5 cellular contexts compared by ENCODE assay signal in genomic region chr11:16536513-16536912, GRCh38.
"Had no signal": no experiment of that assay in that cellular context is flagged by ENCODE, and none has a peak within 500 bp of the region (broad histone marks: within the 10 kb centered on the region; RNA-seq: fewer than 3 reads in every experiment).

No MANE protein-coding gene starts in this region.

- H2AFZ ChIP-seq: GM23248 had no signal

- H3K4me3 ChIP-seq: GM23248, K562 had no signal

- H3K9ac ChIP-seq: GM23248 had no signal

- H3K27ac ChIP-seq: GM23248 had no signal

- ATAC-seq: K562 had no signal

- H3K27ac Mint-ChIP-seq: H9 had no signal

- H3K4me1 Mint-ChIP-seq: H9 had no signal

- H3K4me3 Mint-ChIP-seq: H9 had no signal

- DNase-seq: GM23248, H9, HCEC 1CT, IMR-90 had no signal
